ENCODE assay signal across 8 cellular contexts in genomic region chr2:231661422-231662027, GRCh38. TPM values are rescaled to one million over a fixed set of nuclear protein-coding genes. Genes with fewer than 3 reads are reported as not detected.
DNase-seq lines count a peak whose midpoint lies in the region; ATAC-seq and TF ChIP-seq lines count a peak whose summit lies in the region.

No MANE protein-coding gene starts in this region.

- H3K9me3 ChIP-seq in AG04450 (ENCODE audit: control insufficient read depth, insufficient read depth, low read length) (peaks cover 11% of the 10 kb centered on the region), KOPT-K1 (ENCODE audit: insufficient read depth, low read length, poor library complexity, severe bottlenecking) (no peaks in the 10 kb centered on the region), colonic mucosa (no peaks in the 10 kb centered on the region)

- peaks cover 11% of the 10 kb centered on the region for H3K4me1 ChIP-seq in colonic mucosa

- no peaks in the 10 kb centered on the region for H3K27me3 Mint-ChIP-seq in naive B cell

- H3K27me3 ChIP-seq in AG04450 (ENCODE audit: control insufficient read depth, insufficient read depth, low read length) (no peaks in the 10 kb centered on the region), colonic mucosa (no peaks in the 10 kb centered on the region)

- intact Hi-C loops in colonic mucosa (cut with DNase I) = no loop called here

- no peaks in the 10 kb centered on the region for H3K36me3 Mint-ChIP-seq in naive B cell

- peak overlapping the region; percentile 41 for H3K4me3 ChIP-seq in AG04450 (ENCODE audit: low read depth, low read length)
- H3K4me3 ChIP-seq in colonic mucosa = peak overlapping the region; percentile 34

- POLR2A ChIA-PET in AG04450 (lab: Yijun Ruan, JAX) = interaction anchor here (0.9 kb wide), 1 partner anchor 47 kb away, joined by 3 read pairs; the partner anchor contains the start of gene PTMA

- H3K4me1 Mint-ChIP-seq in naive B cell = peaks cover 21 to 44% (median 28%) of the 10 kb centered on the region in 3 donors

- ATAC-seq in naive B cell (ENCODE audit: low read depth in 2 of 2) (no peak), SK-N-SH treated with all-trans-retinoic acid at 6 μM for 48 hours (no peak), GM19395 (IDR thresholded peaks at IDR 0.05; ENCODE audit: unreplicated experiment) (no peak)

- peak overlapping the region; percentile 61 to 62 for H3K9ac ChIP-seq in colonic mucosa (ENCODE audit: low read depth in 2 of 2, low read length in 2 of 2)

- peak overlapping the region; percentile 71 to 90 (median 81) for H3K4me3 Mint-ChIP-seq in naive B cell

- H3K27ac Mint-ChIP-seq in naive B cell = peak overlapping the region; percentile 81 to 100 (median 97)

- H3K9me3 Mint-ChIP-seq in naive B cell = peaks cover 0 to 4% (median 0%) of the 10 kb centered on the region in 7 donors

- in situ Hi-C loops in GM13976 (cut with MboI; ENCODE audit: low sequenced_read_pairs, unreplicated experiment) = no loop called here

- no peak for DNase-seq in AG04450 (ENCODE audit: low read depth, low spot score)
- DNase-seq in colonic mucosa = no peak
- no peak for DNase-seq in naive B cell
- DNase-seq in occipital lobe (lab: John Stamatoyannopoulos, UW) = no peak
- DNase-seq in GM13976 (ENCODE audit: low spot score) = no peak

- H3K27ac ChIP-seq in AG04450 (ENCODE audit: low read depth, low read length) (peak overlapping the region; percentile 47), KOPT-K1 (ENCODE audit: low read depth, low read length, poor library complexity, severe bottlenecking) (peak overlapping the region; percentile 91), colonic mucosa (peak overlapping the region; percentile 91)

- CTCF ChIA-PET in AG04450 (lab: Charles Lee) = interaction anchor here (0.8 to 1.4 kb wide), 2 partner anchors 16 to 45 kb away, joined by 3 to 6 read pairs; no protein-coding TSS in a partner anchor

- TF ChIP-seq CTCF in AG04450 (IDR thresholded peaks at IDR 0.05; ENCODE audit: low read depth, low read length) (no peak), colonic mucosa (IDR thresholded peaks at IDR 0.05) (no peak), GM13976 (IDR thresholded peaks at IDR 0.05; ENCODE audit: borderline replicate concordance, control extremely low read depth, extremely low read depth, insufficient read depth, missing control alignments) (no peak)

- H3K36me3 ChIP-seq in KOPT-K1 (ENCODE audit: insufficient read depth, low read length) (no peaks in the 10 kb centered on the region), colonic mucosa (no peaks in the 10 kb centered on the region)

TF ChIP-seq in SK-N-SH treated with all-trans-retinoic acid at 6 μM for 48 hours, 23 proteins besides CTCF, POLR2A, EP300 and RAD21:
- TF ChIP-seq GLIS3 (CRISPR knock-in tag; IDR thresholded peaks at IDR 0.05) (no peak), ZC3H10 (CRISPR knock-in tag; IDR thresholded peaks at IDR 0.05) (no peak), CSDC2 (CRISPR knock-in tag; IDR thresholded peaks at IDR 0.05) (no peak), ZNF70 (CRISPR knock-in tag; IDR thresholded peaks at IDR 0.05) (no peak), BACH2 (CRISPR knock-in tag; IDR thresholded peaks at IDR 0.05; ENCODE audit: borderline replicate concordance) (no peak), SNAI2 (CRISPR knock-in tag; IDR thresholded peaks at IDR 0.05) (no peak), OSR1 (CRISPR knock-in tag; IDR thresholded peaks at IDR 0.05) (no peak), PATZ1 (CRISPR knock-in tag; IDR thresholded peaks at IDR 0.05; ENCODE audit: borderline replicate concordance) (no peak)
- TF ChIP-seq, protein P1, sequence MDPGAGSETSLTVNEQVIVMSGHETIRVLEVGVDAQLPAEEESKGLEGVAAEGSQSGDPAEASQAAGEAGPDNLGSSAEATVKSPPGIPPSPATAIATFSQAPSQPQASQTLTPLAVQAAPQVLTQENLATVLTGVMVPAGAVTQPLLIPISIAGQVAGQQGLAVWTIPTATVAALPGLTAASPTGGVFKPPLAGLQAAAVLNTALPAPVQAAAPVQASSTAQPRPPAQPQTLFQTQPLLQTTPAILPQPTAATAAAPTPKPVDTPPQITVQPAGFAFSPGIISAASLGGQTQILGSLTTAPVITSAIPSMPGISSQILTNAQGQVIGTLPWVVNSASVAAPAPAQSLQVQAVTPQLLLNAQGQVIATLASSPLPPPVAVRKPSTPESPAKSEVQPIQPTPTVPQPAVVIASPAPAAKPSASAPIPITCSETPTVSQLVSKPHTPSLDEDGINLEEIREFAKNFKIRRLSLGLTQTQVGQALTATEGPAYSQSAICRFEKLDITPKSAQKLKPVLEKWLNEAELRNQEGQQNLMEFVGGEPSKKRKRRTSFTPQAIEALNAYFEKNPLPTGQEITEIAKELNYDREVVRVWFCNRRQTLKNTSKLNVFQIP (CRISPR knock-in tag; IDR thresholded peaks at IDR 0.05; ENCODE audit: borderline replicate concordance, low read depth) = no peak

RNA-seq across cellular contexts. Expression of gene PTMA, which starts 46.8 kb away (rescaled TPM):
- polyA plus RNA-seq in AG04450 (2011; rRNA removed) (505 and 681 TPM in 2 replicates), naive B cell (ENCODE audit: low read depth in 6 of 6) (1,000 to 10,000 TPM; 1,295 to 2,538 (median 2,137) TPM)
- polyA minus RNA-seq in AG04450 (2011; rRNA and poly(A)+ RNA removed) = 227 and 297 TPM in 2 replicates
- total RNA-seq in colonic mucosa (1,000 to 10,000 TPM; 1,195 to 1,836 TPM), occipital lobe (647 TPM)
